ENCODE assay signal across 10 cellular contexts in genomic region chr7:128407751-128408708, GRCh38. TPM values are rescaled to one million over a fixed set of nuclear protein-coding genes. Genes with fewer than 3 reads are reported as not detected.
A peak's percentile ranks its signal among the peaks of the same experiment; 100 is the strongest.
DNase-seq lines count a peak whose midpoint lies in the region; ATAC-seq, FAIRE-seq and TF ChIP-seq lines count a peak whose summit lies in the region.
"Had no signal": no experiment of that assay in that cellular context is flagged by ENCODE, and none has a peak within 500 bp of the region (broad histone marks: within the 10 kb centered on the region; RNA-seq: fewer than 3 reads in every experiment).

No MANE protein-coding gene starts in this region.

- FAIRE-seq in HepG2 (lab: Jason Lieb, UNC) (no peak), D721Med (lab: Jason Lieb, UNC) (no peak)

- H3K27ac Mint-ChIP-seq in activated naive CD4-positive, alpha-beta T cell treated with anti-CD3 and anti-CD28 coated beads, Interleukin-2, amount 10 ng/mL, durations not matched to agents 7 days and 5 days = no peak overlapping the region
- no peak overlapping the region for H3K27ac Mint-ChIP-seq in activated naive CD4-positive, alpha-beta T cell treated with anti-CD3 and anti-CD28 coated beads for 36 hours

- no peak for TF ChIP-seq POLR2A in HepG2 (IDR thresholded peaks at IDR 0.05; ENCODE audit: insufficient read depth in 1 of 2, low read depth in 2 of 2, low read length in 2 of 2)

- no peak for TF ChIP-seq EP300 in HepG2 (IDR thresholded peaks at IDR 0.05; ENCODE audit: low read depth in 2 of 2, low read length in 2 of 2)
- TF ChIP-seq EP300 in HepG2 (CRISPR knock-in tag; IDR thresholded peaks at IDR 0.05; ENCODE audit: borderline replicate concordance) = no peak

- no peaks in the 10 kb centered on the region for H3K9me3 Mint-ChIP-seq in activated naive CD4-positive, alpha-beta T cell treated with anti-CD3 and anti-CD28 coated beads, Interleukin-2, amount 10 ng/mL, durations not matched to agents 7 days and 5 days
- H3K9me3 Mint-ChIP-seq in activated naive CD4-positive, alpha-beta T cell treated with anti-CD3 and anti-CD28 coated beads for 36 hours = no peaks in the 10 kb centered on the region

- intact Hi-C loops in activated naive CD4-positive, alpha-beta T cell treated with anti-CD3 and anti-CD28 coated beads for 36 hours (cut with micrococcal nuclease) = loop anchor here (2.0 kb wide), 2 partner anchors 27 to 455 kb away; partner anchors contain the start of gene ATP6V1F
- intact Hi-C loops in HepG2 (cut with micrococcal nuclease; ENCODE audit: unreplicated experiment) (no loop called here), tibial artery (cut with DNase I; ENCODE audit: low total_unique reads) (no loop called here)

- POLR2A ChIA-PET in HepG2 (lab: Yijun Ruan, JAX) = interaction anchor here (0.7 to 1.3 kb wide), 4 partner anchors 8 to 64 kb away, joined by 3 to 6 read pairs (median 3); partner anchors contain the start of gene RBM28

- TF ChIP-seq RAD21 in HepG2 (CRISPR knock-in tag; IDR thresholded peaks at IDR 0.05) = no peak

- H3K27me3 ChIP-seq in HepG2 (ENCODE audit: control insufficient read depth in 1 of 2, insufficient read depth in 2 of 2, low read length in 2 of 2) (peaks cover 2 to 19% of the 10 kb centered on the region in 2 experiments; a peak in 2 of 5 replicates), tibial artery (no peaks in the 10 kb centered on the region), brain microvascular endothelial cell (replicated peaks) (no peaks in the 10 kb centered on the region)

- ATAC-seq in HepG2 = peak; percentile 0; the same call in 1 of the 3 replicates

- H3K4me3 Mint-ChIP-seq in activated naive CD4-positive, alpha-beta T cell treated with anti-CD3 and anti-CD28 coated beads, Interleukin-2, amount 10 ng/mL, durations not matched to agents 7 days and 5 days = peak overlapping the region; percentile 85
- H3K4me3 Mint-ChIP-seq in activated naive CD4-positive, alpha-beta T cell treated with anti-CD3 and anti-CD28 coated beads for 36 hours = no peak overlapping the region

- WGBS in HepG2 (ENCODE audit: low lambda C conversion rate) = 27% methylated on average over 8 of the region's 11 CpGs

- H4K20me1 ChIP-seq in HepG2 (ENCODE audit: insufficient read depth, low read length) = no peaks in the 10 kb centered on the region

- peaks cover 3% of the 10 kb centered on the region for H3K36me3 Mint-ChIP-seq in activated naive CD4-positive, alpha-beta T cell treated with anti-CD3 and anti-CD28 coated beads, Interleukin-2, amount 10 ng/mL, durations not matched to agents 7 days and 5 days
- H3K36me3 Mint-ChIP-seq in activated naive CD4-positive, alpha-beta T cell treated with anti-CD3 and anti-CD28 coated beads for 36 hours (ENCODE audit: low read depth) = no peaks in the 10 kb centered on the region

- BruUV-seq in HepG2 (replicated peaks; lab: Mats Ljungman, UMichigan) = no TSS peak

- peak overlapping the region; percentile 100 for H3K4me2 ChIP-seq in HepG2 (ENCODE audit: low read depth, low read length)

- in situ Hi-C loops in HepG2 (cut with HindIII; ENCODE audit: extremely low pct_ligation_motif_present, low pct_unique_long_range_greater_than_20kb) = no loop called here
- in situ Hi-C loops in brain microvascular endothelial cell (cut with HindIII; ENCODE audit: low pct_ligation_motif_present, low sequenced_read_pairs) = no loop called here

- H3K4me3 ChIP-seq in HepG2 (replicated peaks in 1 of 3; ENCODE audit: insufficient read depth in 1 of 3, low read depth in 2 of 3, low read length in 3 of 3) (peak overlapping the region; percentile 57 to 75 (median 67); a peak in 5 of 6 replicates), tibial artery (peak overlapping the region in 1 of 2 donors; percentile 87), brain microvascular endothelial cell (ENCODE audit: low read depth, low read length) (no peak overlapping the region)

- CTCF ChIA-PET in activated naive CD4-positive, alpha-beta T cell treated with anti-CD3 and anti-CD28 coated beads, Interleukin-2, amount 10 ng/mL, durations not matched to agents 7 days and 5 days (lab: Charles Lee) = interaction anchor here (0.7 to 14.3 kb wide), 7 partner anchors 9 to 61 kb away, joined by 3 to 166 read pairs (median 4); no protein-coding TSS in a partner anchor
- CTCF ChIA-PET in activated naive CD4-positive, alpha-beta T cell treated with anti-CD3 and anti-CD28 coated beads for 36 hours (lab: Charles Lee) = interaction anchor here (0.5 to 3.4 kb wide), 10 partner anchors 10 to 580 kb away, joined by 3 to 17 read pairs (median 4); no protein-coding TSS in a partner anchor
- CTCF ChIA-PET in HepG2 (lab: Yijun Ruan, JAX; ENCODE audit: low intra/inter-chr PET ratio, low total read pairs) = no interaction called here

- no peaks in the 10 kb centered on the region for H3K79me2 ChIP-seq in HepG2 (ENCODE audit: insufficient read depth, low read length)

- H3K36me3 ChIP-seq in HepG2 (replicated peaks in 1 of 2; ENCODE audit: control insufficient read depth in 1 of 2, insufficient read depth in 2 of 2, low read length in 2 of 2) = 0 out of 5 replicates have a peak, but pooled peaks cover 0 to under 1% of the 10 kb centered on the region in 2 experiments
- peaks cover 0 to 2% (median 1%) of the 10 kb centered on the region in 3 donors for H3K36me3 ChIP-seq in tibial artery
- no peaks in the 10 kb centered on the region for H3K36me3 ChIP-seq in brain microvascular endothelial cell (replicated peaks)

- H3K9me3 ChIP-seq in HepG2 (ENCODE audit: low read length) (no peaks in the 10 kb centered on the region), tibial artery (no peaks in the 10 kb centered on the region)

- H3K27ac ChIP-seq in HepG2 (ENCODE audit: extremely low read length, insufficient read depth, low read length) = no peak overlapping the region
- peak overlapping the region; percentile 93 to 94 for H3K27ac ChIP-seq in tibial artery
- no peak overlapping the region for H3K27ac ChIP-seq in brain microvascular endothelial cell

- peak overlapping the region; percentile 42; the same call in 1 of the 2 replicates for H3K9ac ChIP-seq in HepG2 (ENCODE audit: insufficient read depth, low read depth, low read length)

- peaks cover 52% of the 10 kb centered on the region for H3K27me3 Mint-ChIP-seq in activated naive CD4-positive, alpha-beta T cell treated with anti-CD3 and anti-CD28 coated beads, Interleukin-2, amount 10 ng/mL, durations not matched to agents 7 days and 5 days
- H3K27me3 Mint-ChIP-seq in activated naive CD4-positive, alpha-beta T cell treated with anti-CD3 and anti-CD28 coated beads for 36 hours (ENCODE audit: low read depth) = peaks cover 2% of the 10 kb centered on the region

- DNase-seq in activated naive CD4-positive, alpha-beta T cell treated with anti-CD3 and anti-CD28 coated beads, Interleukin-2, amount 10 ng/mL, durations not matched to agents 7 days and 5 days = no peak
- DNase-seq in activated naive CD4-positive, alpha-beta T cell treated with anti-CD3 and anti-CD28 coated beads for 36 hours = no peak
- DNase-seq in UCSD-AML1 (lab: John Stamatoyannopoulos, UW; ENCODE audit: unreplicated experiment) (peak; percentile 11), HepG2 (ENCODE audit: low spot score) (no peak), tibial artery (no peak), SHP77 (lab: John Stamatoyannopoulos, UW) (no peak), brain microvascular endothelial cell (no peak), D721Med (ENCODE audit: insufficient read length, low spot score) (no peak)
- DNase-seq: stimulated activated CD4-positive, alpha-beta T cell treated with anti-CD3 and anti-CD28 coated beads, Interleukin-12 subunit alpha, Interleukin-12 subunit beta, amount 100 ng/mL, for 4 hours had no signal

- H3K4me1 ChIP-seq in HepG2 (ENCODE audit: insufficient read depth, low read length) (peaks cover 62% of the 10 kb centered on the region), tibial artery (peaks cover 0 to 44% (median 41%) of the 10 kb centered on the region in 4 donors)

- TF ChIP-seq CTCF in HepG2 (CRISPR knock-in tag; IDR thresholded peaks at IDR 0.05) = no peak
- no peak for TF ChIP-seq CTCF in tibial artery (IDR thresholded peaks at IDR 0.05)
- no peak for TF ChIP-seq CTCF in brain microvascular endothelial cell (IDR thresholded peaks at IDR 0.05; ENCODE audit: low read depth, low read length, missing control alignments)
- TF ChIP-seq CTCF in D721Med (IDR thresholded peaks at IDR 0.05; ENCODE audit: insufficient read depth, missing control alignments) = no peak

- H2AFZ ChIP-seq in HepG2 (ENCODE audit: low read length) = no peak overlapping the region

- peaks cover 56% of the 10 kb centered on the region for H3K4me1 Mint-ChIP-seq in activated naive CD4-positive, alpha-beta T cell treated with anti-CD3 and anti-CD28 coated beads, Interleukin-2, amount 10 ng/mL, durations not matched to agents 7 days and 5 days
- peaks cover 33% of the 10 kb centered on the region for H3K4me1 Mint-ChIP-seq in activated naive CD4-positive, alpha-beta T cell treated with anti-CD3 and anti-CD28 coated beads for 36 hours (ENCODE audit: low read depth)

RNA-seq across cellular contexts. Expression of gene IMPDH1, which starts 1.8 kb away (rescaled TPM):
- 10 to 100 TPM; 44.3 to 45.9 TPM for total RNA-seq in activated naive CD4-positive, alpha-beta T cell treated with anti-CD3 and anti-CD28 coated beads for 36 hours
- 18.4 and 22.8 TPM in 2 replicates for total RNA-seq in HepG2 (2016; rRNA removed; fragmentation: Illumina TruSeq; extraction: Trizol)
- 12.3 and 12.6 TPM in 2 replicates for total RNA-seq in HepG2 (2016; cell fraction: cytosol; rRNA removed; fragmentation: Illumina TruSeq; extraction: Trizol; ENCODE audit: low read depth)
- total RNA-seq in HepG2 (2016; cell fraction: insoluble cytoplasmic fraction; rRNA removed; fragmentation: Illumina TruSeq; extraction: Trizol) = 15.4 and 23.8 TPM in 2 replicates
- 28.1 and 28.2 TPM in 2 replicates for total RNA-seq in HepG2 (2016; cell fraction: membrane; rRNA removed; fragmentation: Illumina TruSeq; extraction: Trizol)
- 12.6 and 19.2 TPM in 2 replicates for total RNA-seq in HepG2 (2016; cell fraction: nucleus; rRNA removed; fragmentation: Illumina TruSeq; extraction: Trizol)
- 34.0 and 49.9 TPM in 2 replicates for polyA plus RNA-seq in HepG2 (2011; rRNA removed)
- polyA plus RNA-seq in HepG2 (2011; cell fraction: cytosol; rRNA removed) = 31.4 and 37.8 TPM in 2 replicates
- 92.2 and 93.4 TPM in 2 replicates for polyA plus RNA-seq in HepG2 (2011; cell fraction: nucleus; rRNA removed)
- 25.0 and 27.5 TPM in 2 replicates for polyA plus RNA-seq in HepG2 (2012)
- polyA plus RNA-seq in HepG2 (2016; cell fraction: cytosol; fragmentation: Illumina TruSeq; extraction: Trizol; ENCODE audit: low read depth) = 18.4 and 18.5 TPM in 2 replicates
- 20.6 and 24.8 TPM in 2 replicates for polyA plus RNA-seq in HepG2 (2016; cell fraction: insoluble cytoplasmic fraction; fragmentation: Illumina TruSeq; extraction: Trizol; ENCODE audit: low read depth)
- polyA plus RNA-seq in HepG2 (2016; cell fraction: membrane; fragmentation: Illumina TruSeq; extraction: Trizol; ENCODE audit: low read depth) = 26.7 and 29.0 TPM in 2 replicates
- 29.2 and 34.5 TPM in 2 replicates for polyA plus RNA-seq in HepG2 (2016; cell fraction: nucleus; fragmentation: Illumina TruSeq; extraction: Trizol; ENCODE audit: insufficient read depth, low read depth)
- polyA minus RNA-seq in HepG2 (2011; rRNA and poly(A)+ RNA removed; ENCODE audit: low replicate concordance) = 82.0 and 176 TPM in 2 replicates
- 19.3 and 30.8 TPM in 2 replicates for polyA minus RNA-seq in HepG2 (2011; cell fraction: cytosol; rRNA and poly(A)+ RNA removed)
- 26.3 and 29.8 TPM in 2 replicates for polyA minus RNA-seq in HepG2 (2011; cell fraction: nucleus; rRNA and poly(A)+ RNA removed)

RNA-seq across cellular contexts. Expression of gene PRRT4, which starts 46.5 kb away (rescaled TPM):
- under 1 TPM in 1 of 2 experiments, not detected in 1; 0.40 TPM for total RNA-seq in activated naive CD4-positive, alpha-beta T cell treated with anti-CD3 and anti-CD28 coated beads for 36 hours
- not detected in 2 replicates for total RNA-seq in HepG2 (2016; rRNA removed; fragmentation: Illumina TruSeq; extraction: Trizol)
- total RNA-seq in HepG2 (2016; cell fraction: cytosol; rRNA removed; fragmentation: Illumina TruSeq; extraction: Trizol; ENCODE audit: low read depth) = not detected in 2 replicates
- total RNA-seq in HepG2 (2016; cell fraction: insoluble cytoplasmic fraction; rRNA removed; fragmentation: Illumina TruSeq; extraction: Trizol) = not detected in 2 replicates
- total RNA-seq in HepG2 (2016; cell fraction: membrane; rRNA removed; fragmentation: Illumina TruSeq; extraction: Trizol) = not detected in 2 replicates
- not detected in 2 replicates for total RNA-seq in HepG2 (2016; cell fraction: nucleus; rRNA removed; fragmentation: Illumina TruSeq; extraction: Trizol)
- polyA plus RNA-seq in HepG2 (2011; rRNA removed) = not detected in 2 replicates
- polyA plus RNA-seq in HepG2 (2011; cell fraction: cytosol; rRNA removed) = not detected in 2 replicates
- 0.06 TPM in 1 of 2 replicates, not detected in the other for polyA plus RNA-seq in HepG2 (2011; cell fraction: nucleus; rRNA removed)
- 0.07 TPM in 1 of 2 replicates, not detected in the other for polyA plus RNA-seq in HepG2 (2012)
- polyA plus RNA-seq in HepG2 (2016; cell fraction: cytosol; fragmentation: Illumina TruSeq; extraction: Trizol; ENCODE audit: low read depth) = not detected in 2 replicates
- not detected in 2 replicates for polyA plus RNA-seq in HepG2 (2016; cell fraction: insoluble cytoplasmic fraction; fragmentation: Illumina TruSeq; extraction: Trizol; ENCODE audit: low read depth)
- polyA plus RNA-seq in HepG2 (2016; cell fraction: membrane; fragmentation: Illumina TruSeq; extraction: Trizol; ENCODE audit: low read depth) = not detected in 2 replicates
- polyA plus RNA-seq in HepG2 (2016; cell fraction: nucleus; fragmentation: Illumina TruSeq; extraction: Trizol; ENCODE audit: insufficient read depth, low read depth) = not detected in 2 replicates
- not detected in 2 replicates for polyA minus RNA-seq in HepG2 (2011; rRNA and poly(A)+ RNA removed; ENCODE audit: low replicate concordance)
- polyA minus RNA-seq in HepG2 (2011; cell fraction: cytosol; rRNA and poly(A)+ RNA removed) = not detected in 2 replicates
- not detected in 2 replicates for polyA minus RNA-seq in HepG2 (2011; cell fraction: nucleus; rRNA and poly(A)+ RNA removed)
- total RNA-seq: Daoy had no signal

RNA-seq across cellular contexts. Expression of gene HILPDA, which starts 47.6 kb away (rescaled TPM):
- total RNA-seq in activated naive CD4-positive, alpha-beta T cell treated with anti-CD3 and anti-CD28 coated beads for 36 hours = 10 to 100 TPM; 12.4 to 13.6 TPM
- total RNA-seq in HepG2 (2016; rRNA removed; fragmentation: Illumina TruSeq; extraction: Trizol) = 8.6 and 11.1 TPM in 2 replicates
- 5.5 and 6.1 TPM in 2 replicates for total RNA-seq in HepG2 (2016; cell fraction: cytosol; rRNA removed; fragmentation: Illumina TruSeq; extraction: Trizol; ENCODE audit: low read depth)
- total RNA-seq in HepG2 (2016; cell fraction: insoluble cytoplasmic fraction; rRNA removed; fragmentation: Illumina TruSeq; extraction: Trizol) = 9.8 and 10.4 TPM in 2 replicates
- total RNA-seq in HepG2 (2016; cell fraction: membrane; rRNA removed; fragmentation: Illumina TruSeq; extraction: Trizol) = 9.5 and 9.7 TPM in 2 replicates
- 7.8 and 10.3 TPM in 2 replicates for total RNA-seq in HepG2 (2016; cell fraction: nucleus; rRNA removed; fragmentation: Illumina TruSeq; extraction: Trizol)
- polyA plus RNA-seq in HepG2 (2011; rRNA removed) = 43.1 and 44.0 TPM in 2 replicates
- polyA plus RNA-seq in HepG2 (2011; cell fraction: cytosol; rRNA removed) = 32.3 and 32.9 TPM in 2 replicates
- polyA plus RNA-seq in HepG2 (2011; cell fraction: nucleus; rRNA removed) = 35.8 and 42.7 TPM in 2 replicates
- polyA plus RNA-seq in HepG2 (2012) = 13.1 and 14.9 TPM in 2 replicates
- polyA plus RNA-seq in HepG2 (2016; cell fraction: cytosol; fragmentation: Illumina TruSeq; extraction: Trizol; ENCODE audit: low read depth) = 2.2 and 3.3 TPM in 2 replicates
- 8.9 and 9.4 TPM in 2 replicates for polyA plus RNA-seq in HepG2 (2016; cell fraction: insoluble cytoplasmic fraction; fragmentation: Illumina TruSeq; extraction: Trizol; ENCODE audit: low read depth)
- polyA plus RNA-seq in HepG2 (2016; cell fraction: membrane; fragmentation: Illumina TruSeq; extraction: Trizol; ENCODE audit: low read depth) = 4.4 and 4.9 TPM in 2 replicates
- 10.1 and 10.3 TPM in 2 replicates for polyA plus RNA-seq in HepG2 (2016; cell fraction: nucleus; fragmentation: Illumina TruSeq; extraction: Trizol; ENCODE audit: insufficient read depth, low read depth)
- 30.3 and 48.5 TPM in 2 replicates for polyA minus RNA-seq in HepG2 (2011; rRNA and poly(A)+ RNA removed; ENCODE audit: low replicate concordance)
- 12.9 and 14.9 TPM in 2 replicates for polyA minus RNA-seq in HepG2 (2011; cell fraction: cytosol; rRNA and poly(A)+ RNA removed)
- 12.4 and 27.1 TPM in 2 replicates for polyA minus RNA-seq in HepG2 (2011; cell fraction: nucleus; rRNA and poly(A)+ RNA removed)

Comparison
In these comparisons a context has a peak if more than half of its experiments do, and no peak if none do; other contexts are left out.
1. H3K27ac ChIP-seq: peak in tibial artery (2 of 2); none in HepG2 (single experiment) and brain microvascular endothelial cell (single experiment).